Comparison of ENCODE assay signal across 34 cellular contexts in genomic region chr6:103826209-103826608, GRCh38.
"Had no signal": no experiment of that assay in that cellular context is flagged by ENCODE, and none has a peak within 500 bp of the region (broad histone marks: within the 10 kb centered on the region; RNA-seq: fewer than 3 reads in every experiment).

No MANE protein-coding gene starts in this region.

- H3K4me3 ChIP-seq: MG63 had no signal

- H3K9ac ChIP-seq: KMS-11 had no signal

- DNase-seq: Karpas-422, Kasumi-1, MG63, MM.1S, MV-4-11, NCI-H1048, NCI-H1092, NCI-H1092 treated with DMSO at 0.1 percent for 48 hours, NCI-H1105, NCI-H1105 treated with DMSO at 0.1 percent for 48 hours, NCI-H1417, NCI-H1417 treated with DMSO at 0.1 percent for 48 hours, NCI-H1436, NCI-H1436 treated with DMSO at 0.1 percent for 48 hours, NCI-H146, NCI-H1694, NCI-H1694 treated with DMSO at 0.1 percent for 48 hours, NCI-H187, NCI-H187 treated with DMSO at 0.1 percent for 48 hours, NCI-H1930, NCI-H2029, NCI-H2029 treated with DMSO at 0.1 percent for 48 hours, NCI-H2081, NCI-H2081 treated with DMSO at 0.1 percent for 48 hours, NCI-H2107, NCI-H2171, NCI-H2171 treated with DMSO at 0.1 percent for 48 hours, NCI-H2227 treated with DMSO at 0.1 percent for 48 hours, NCI-H226, NCI-H345, NCI-H446, NCI-H446 treated with DMSO at 0.1 percent for 48 hours, NCI-H510A had no signal

- H3K9me3 ChIP-seq: MG63 had no signal

- H3K36me3 ChIP-seq: MG63 had no signal

- H3K27ac ChIP-seq: KMS-11 had no signal

- H3K27me3 ChIP-seq: MG63 had no signal

- H3K4me2 ChIP-seq: KMS-11 had no signal
